In genomic region chr5:139949710-139950109, GRCh38 we compare ENCODE assay signal across 28 cellular contexts.
A peak's percentile ranks its signal among the peaks of the same experiment; 100 is the strongest.
DNase-seq lines count a peak whose midpoint lies in the region; ATAC-seq, FAIRE-seq and TF ChIP-seq lines count a peak whose summit lies in the region.
"Had no signal": no experiment of that assay in that cellular context is flagged by ENCODE, and none has a peak within 500 bp of the region (broad histone marks: within the 10 kb centered on the region; RNA-seq: fewer than 3 reads in every experiment).

No MANE protein-coding gene starts in this region.

- H3K79me1 ChIP-seq in H1 (ENCODE audit: low read depth, low read length): no peaks in the 10 kb centered on the region

- H3K9ac ChIP-seq in H1 (replicated peaks in 1 of 4; ENCODE audit: extremely low read depth in 1 of 4, low read depth in 3 of 4, low read length in 3 of 4) (no peak overlapping the region), skeletal muscle tissue (ENCODE audit: low read depth in 1 of 3, low read length in 3 of 3) (no peak overlapping the region)
- H3K9ac ChIP-seq: GM23248, SK-N-SH had no signal

- FAIRE-seq in H1 (lab: Jason Lieb, UNC): no peak
- FAIRE-seq: GM18507, pancreas had no signal

- H2AFZ ChIP-seq in H1 (ENCODE audit: low read length): no peak overlapping the region
- H2AFZ ChIP-seq: GM23248 had no signal

- no peak overlapping the region for H3K4ac ChIP-seq in H1 (replicated peaks; ENCODE audit: insufficient read length, low read depth, low read length)

- H3K36me3 ChIP-seq in H1 (ENCODE audit: control insufficient read depth in 2 of 4, insufficient read depth in 4 of 4, low read length in 3 of 4) (no peaks in the 10 kb centered on the region), skeletal muscle tissue (ENCODE audit: control insufficient read depth in 3 of 3, insufficient read depth in 3 of 3, low read length in 3 of 3) (no peaks in the 10 kb centered on the region)
- H3K36me3 ChIP-seq: pancreas, upper lobe of left lung had no signal

- CTCF ChIA-PET in HEK293T (lab: Yijun Ruan, JAX): interaction anchor here (1.1 kb wide), 1 partner anchor 19 kb away, joined by 3 read pairs; no protein-coding TSS in a partner anchor
- CTCF ChIA-PET in H1 (lab: Charles Lee; ENCODE audit: partially characterized antibody): interaction anchor here (0.6 to 3.7 kb wide), 9 partner anchors 9 to 129 kb away, joined by 3 to 32 read pairs (median 4); no protein-coding TSS in a partner anchor
- CTCF ChIA-PET in activated CD8-positive, alpha-beta T cell treated with anti-CD3 and anti-CD28 coated beads, Interleukin-2, amount 10 ng/mL, durations not matched to agents 7 days and 5 days (lab: Charles Lee): interaction anchor here (0.8 to 2.0 kb wide), 2 partner anchors 8 to 19 kb away, joined by 4 to 10 read pairs; no protein-coding TSS in a partner anchor

- no peaks in the 10 kb centered on the region; a peak in 1 of 7 replicates for H3K27me3 ChIP-seq in H1 (replicated peaks in 1 of 4; ENCODE audit: control insufficient read depth in 3 of 4, extremely low read depth in 1 of 4, insufficient read depth in 3 of 4, low read length in 3 of 4)
- H3K27me3 ChIP-seq in skeletal muscle tissue (ENCODE audit: control insufficient read depth in 3 of 3, insufficient read depth in 3 of 3, low read length in 3 of 3): no peaks in the 10 kb centered on the region
- H3K27me3 ChIP-seq: pancreas, upper lobe of left lung had no signal

- H3K4me1 ChIP-seq in H1 (replicated peaks in 1 of 4; ENCODE audit: control insufficient read depth in 3 of 4, insufficient read depth in 4 of 4, low read length in 3 of 4) (peaks cover 0 to 5% (median 2%) of the 10 kb centered on the region in 4 experiments; a peak in 2 of 7 replicates), skeletal muscle tissue (ENCODE audit: control insufficient read depth in 3 of 3, insufficient read depth in 3 of 3, low read length in 3 of 3) (peaks cover 35 to 43% (median 39%) of the 10 kb centered on the region in 3 donors)
- H3K4me1 ChIP-seq: pancreas had no signal

- no peak for TF ChIP-seq POLR2A in H1 (IDR thresholded peaks at IDR 0.05; ENCODE audit: control extremely low read depth in 1 of 2, low read depth in 2 of 2, low read length in 2 of 2)

- H3K23me2 ChIP-seq in H1 (ENCODE audit: low read depth, low read length): no peaks in the 10 kb centered on the region

- no peaks in the 10 kb centered on the region for H3K4me1 Mint-ChIP-seq in activated CD8-positive, alpha-beta T cell treated with anti-CD3 and anti-CD28 coated beads, Interleukin-2, amount 10 ng/mL, durations not matched to agents 7 days and 5 days (ENCODE audit: low read depth)
- H3K4me1 Mint-ChIP-seq: activated CD4-positive, alpha-beta memory T cell treated with anti-CD3 and anti-CD28 coated beads, Interleukin-2, amount 10 ng/mL, durations not matched to agents 7 days and 5 days; activated naive CD8-positive, alpha-beta T cell treated with anti-CD3 and anti-CD28 coated beads, Interleukin-2, amount 10 ng/mL, durations not matched to agents 7 days and 5 days; CD8-positive, alpha-beta memory T cell had no signal

- no peak overlapping the region for H3K14ac ChIP-seq in H1 (ENCODE audit: insufficient read length)

- no peak overlapping the region for H3K18ac ChIP-seq in H1 (ENCODE audit: extremely low read depth, low read length)

- TF ChIP-seq EP300 in H1 (IDR thresholded peaks at IDR 0.05; ENCODE audit: borderline replicate concordance in 1 of 2, low read depth in 2 of 2, low read length in 2 of 2): no peak

- H3K4me3 Mint-ChIP-seq in activated CD8-positive, alpha-beta T cell treated with anti-CD3 and anti-CD28 coated beads, Interleukin-2, amount 10 ng/mL, durations not matched to agents 7 days and 5 days: no peak overlapping the region
- H3K4me3 Mint-ChIP-seq: activated B cell treated with CpG ODN at 0.5 μM for 24 hours; activated CD4-positive, alpha-beta memory T cell treated with anti-CD3 and anti-CD28 coated beads, Interleukin-2, amount 10 ng/mL, durations not matched to agents 7 days and 5 days; activated naive CD8-positive, alpha-beta T cell treated with anti-CD3 and anti-CD28 coated beads, Interleukin-2, amount 10 ng/mL, durations not matched to agents 7 days and 5 days; CD8-positive, alpha-beta memory T cell; nephron progenitor cell had no signal

- TF ChIP-seq CTCF in H1 (IDR thresholded peaks at IDR 0.05; ENCODE audit: control extremely low read depth in 1 of 3, insufficient read depth in 1 of 3, low read depth in 1 of 3, low read length in 3 of 3): no peak

- H4K20me1 ChIP-seq in H1 (replicated peaks in 1 of 2; ENCODE audit: control insufficient read depth in 1 of 2, insufficient read depth in 2 of 2, low read length in 2 of 2): no peaks in the 10 kb centered on the region

- H3K56ac ChIP-seq in H1 (replicated peaks; ENCODE audit: insufficient read length, low read depth, low read length): no peak overlapping the region

- no peaks in the 10 kb centered on the region for H3K79me2 ChIP-seq in H1 (ENCODE audit: control insufficient read depth in 1 of 2, insufficient read depth in 2 of 2, low read length in 2 of 2)

- no peak for TF ChIP-seq RAD21 in H1 (IDR thresholded peaks at IDR 0.05 in 1 of 2, conservative IDR thresholded peaks at IDR 0.05 in 1 of 2; ENCODE audit: low read depth in 2 of 2, low read length in 2 of 2)

- no peak overlapping the region for H3K27ac Mint-ChIP-seq in activated CD8-positive, alpha-beta T cell treated with anti-CD3 and anti-CD28 coated beads, Interleukin-2, amount 10 ng/mL, durations not matched to agents 7 days and 5 days
- H3K27ac Mint-ChIP-seq: activated B cell treated with CpG ODN at 0.5 μM for 24 hours; activated CD4-positive, alpha-beta memory T cell treated with anti-CD3 and anti-CD28 coated beads, Interleukin-2, amount 10 ng/mL, durations not matched to agents 7 days and 5 days; activated naive CD8-positive, alpha-beta T cell treated with anti-CD3 and anti-CD28 coated beads, Interleukin-2, amount 10 ng/mL, durations not matched to agents 7 days and 5 days; CD8-positive, alpha-beta memory T cell; nephron progenitor cell had no signal

- H3K27ac ChIP-seq in H1 (ENCODE audit: low read depth, low read length) (no peak overlapping the region), skeletal muscle tissue (ENCODE audit: low read depth, low read length) (peak overlapping the region; percentile 5)
- H3K27ac ChIP-seq: epithelial cell of prostate, GM23248, pancreas, RWPE1, skin epidermis, upper lobe of left lung had no signal

- no peak overlapping the region for H2AK5ac ChIP-seq in H1 (ENCODE audit: low read depth, low read length)

- peaks cover 24% of the 10 kb centered on the region for H3K27me3 Mint-ChIP-seq in activated CD8-positive, alpha-beta T cell treated with anti-CD3 and anti-CD28 coated beads, Interleukin-2, amount 10 ng/mL, durations not matched to agents 7 days and 5 days (ENCODE audit: low read depth)

- H3K4me2 ChIP-seq in H1 (ENCODE audit: insufficient read depth in 1 of 2, low read depth in 2 of 2, low read length in 2 of 2): no peak overlapping the region
- H3K4me2 ChIP-seq: SK-N-SH had no signal

- H2BK5ac ChIP-seq in H1 (ENCODE audit: low read depth, low read length): no peak overlapping the region

- H3K9me3 ChIP-seq in H1 (ENCODE audit: insufficient read depth in 2 of 2, low read depth in 1 of 2, low read length in 1 of 2) (no peaks in the 10 kb centered on the region), skeletal muscle tissue (ENCODE audit: control insufficient read depth in 3 of 3, low read length in 3 of 3) (no peaks in the 10 kb centered on the region)
- H3K9me3 ChIP-seq: mucosa of descending colon, pancreas, SK-N-SH, upper lobe of left lung had no signal

- 89% methylated on average over 1 of the region's 1 CpG; no CpG with 5 or more reads in 1 of the 2 experiments for WGBS in H1 (ENCODE audit: extremely low coverage in 1 of 2, insufficient coverage in 1 of 2, insufficient read length in 1 of 2, insufficient replicate concordance in 2 of 2, low coverage in 1 of 2, low lambda C conversion rate in 2 of 2, missing lambda C conversion rate in 1 of 2), 2 experiments

- no peaks in the 10 kb centered on the region for H3K9me3 Mint-ChIP-seq in activated CD8-positive, alpha-beta T cell treated with anti-CD3 and anti-CD28 coated beads, Interleukin-2, amount 10 ng/mL, durations not matched to agents 7 days and 5 days (ENCODE audit: insufficient read depth)
- H3K9me3 Mint-ChIP-seq: activated CD4-positive, alpha-beta memory T cell treated with anti-CD3 and anti-CD28 coated beads, Interleukin-2, amount 10 ng/mL, durations not matched to agents 7 days and 5 days; activated naive CD8-positive, alpha-beta T cell treated with anti-CD3 and anti-CD28 coated beads, Interleukin-2, amount 10 ng/mL, durations not matched to agents 7 days and 5 days; nephron progenitor cell had no signal

- H4K5ac ChIP-seq in H1 (ENCODE audit: insufficient read length, low read depth, low read length): no peak overlapping the region

- no peak overlapping the region for H3K23ac ChIP-seq in H1 (ENCODE audit: insufficient read length)

- no peak overlapping the region for H4K91ac ChIP-seq in H1 (replicated peaks; ENCODE audit: insufficient read length, low read length)

- H2BK20ac ChIP-seq in H1 (ENCODE audit: low read length): no peak overlapping the region

- H2BK15ac ChIP-seq in H1 (ENCODE audit: low read length): no peak overlapping the region

- peak; percentile 2 for DNase-seq in HEK293T (ENCODE audit: extremely low spot score)
- DNase-seq in H1 (ENCODE audit: low read depth in 1 of 2, low spot score in 2 of 2): peak in 1 of 2 experiments; percentile 40
- peak; percentile 18 for DNase-seq in iPS-NIHi7 (ENCODE audit: extremely low spot score)
- no peak for DNase-seq in activated CD8-positive, alpha-beta memory T cell treated with anti-CD3 and anti-CD28 coated beads for 24 hours
- DNase-seq in activated CD8-positive, alpha-beta T cell treated with anti-CD3 and anti-CD28 coated beads, Interleukin-2, amount 10 ng/mL, durations not matched to agents 7 days and 5 days: no peak
- no peak for DNase-seq in stimulated activated naive CD4-positive, alpha-beta T cell treated with Interleukin-2 at 50 U/mL for 16 hours (lab: John Stamatoyannopoulos, UW)
- no peak for DNase-seq in NCI-H2081 (lab: John Stamatoyannopoulos, UW)
- DNase-seq: activated B cell treated with CpG ODN at 0.5 μM for 24 hours; activated CD4-positive, alpha-beta memory T cell treated with anti-CD3 and anti-CD28 coated beads, Interleukin-2, amount 10 ng/mL, durations not matched to agents 7 days and 5 days; activated effector memory CD4-positive, alpha-beta T cell treated with anti-CD3 and anti-CD28 coated beads, Interleukin-2, amount 50 U/mL, for 16 hours; activated naive CD8-positive, alpha-beta T cell treated with anti-CD3 and anti-CD28 coated beads, Interleukin-2, amount 10 ng/mL, durations not matched to agents 7 days and 5 days; CD8-positive, alpha-beta memory T cell; GDM1; GM23248; Kasumi-1; mucosa of descending colon; NCI-H1694 treated with DMSO at 0.1 percent for 48 hours; NCI-H2171 treated with DMSO at 0.1 percent for 48 hours; nephron progenitor cell; pancreas; SK-N-SH; stimulated activated CD4-positive, alpha-beta T cell treated with anti-CD3 and anti-CD28 coated beads, Interleukin-1b, Interleukin-23, amount 100 ng/mL, for 48 hours had no signal

- no peaks in the 10 kb centered on the region for H3K36me3 Mint-ChIP-seq in activated CD8-positive, alpha-beta T cell treated with anti-CD3 and anti-CD28 coated beads, Interleukin-2, amount 10 ng/mL, durations not matched to agents 7 days and 5 days (ENCODE audit: low read depth)
- H3K36me3 Mint-ChIP-seq: activated naive CD8-positive, alpha-beta T cell treated with anti-CD3 and anti-CD28 coated beads, Interleukin-2, amount 10 ng/mL, durations not matched to agents 7 days and 5 days; CD8-positive, alpha-beta memory T cell had no signal

- H2BK12ac ChIP-seq in H1 (ENCODE audit: low read depth, low read length): no peak overlapping the region

- H2BK120ac ChIP-seq in H1 (replicated peaks; ENCODE audit: low read depth, low read length): no peak overlapping the region

- no peak for ATAC-seq in activated CD8-positive, alpha-beta T cell treated with anti-CD3 and anti-CD28 coated beads, Interleukin-2, amount 10 ng/mL, durations not matched to agents 7 days and 5 days
- ATAC-seq: mucosa of descending colon had no signal

- no peak overlapping the region for H4K8ac ChIP-seq in H1 (ENCODE audit: extremely low read depth, insufficient read depth, low read length)

- POLR2A ChIA-PET in HEK293T (lab: Yijun Ruan, JAX): no interaction called here
- POLR2A ChIA-PET in H1 (lab: Charles Lee; ENCODE audit: partially characterized antibody): no interaction called here
- POLR2A ChIA-PET in activated CD8-positive, alpha-beta T cell treated with anti-CD3 and anti-CD28 coated beads, Interleukin-2, amount 10 ng/mL, durations not matched to agents 7 days and 5 days (lab: Charles Lee): no interaction called here

- H3K4me3 ChIP-seq in H1 (ENCODE audit: extremely low read depth in 1 of 4, insufficient read depth in 2 of 4, low read depth in 3 of 4, low read length in 4 of 4) (no peak overlapping the region), skeletal muscle tissue (ENCODE audit: low read length in 3 of 3) (no peak overlapping the region)
- H3K4me3 ChIP-seq: GM23248, mucosa of descending colon, pancreas, skin epidermis, upper lobe of left lung had no signal

Comparison
In these comparisons a context has a peak if more than half of its experiments do, and no peak if none do; other contexts are left out.
1. DNase-seq: peak in HEK293T (single experiment) and iPS-NIHi7 (single experiment); none in activated CD8-positive, alpha-beta memory T cell treated with anti-CD3 and anti-CD28 coated beads for 24 hours (single experiment), activated CD8-positive, alpha-beta T cell treated with anti-CD3 and anti-CD28 coated beads, Interleukin-2, amount 10 ng/mL, durations not matched to agents 7 days and 5 days (single experiment), stimulated activated naive CD4-positive, alpha-beta T cell treated with Interleukin-2 at 50 U/mL for 16 hours (single experiment) and NCI-H2081 (0 of 2).